2 cellular contexts compared by ENCODE assay signal in the genomic region with DNA sequence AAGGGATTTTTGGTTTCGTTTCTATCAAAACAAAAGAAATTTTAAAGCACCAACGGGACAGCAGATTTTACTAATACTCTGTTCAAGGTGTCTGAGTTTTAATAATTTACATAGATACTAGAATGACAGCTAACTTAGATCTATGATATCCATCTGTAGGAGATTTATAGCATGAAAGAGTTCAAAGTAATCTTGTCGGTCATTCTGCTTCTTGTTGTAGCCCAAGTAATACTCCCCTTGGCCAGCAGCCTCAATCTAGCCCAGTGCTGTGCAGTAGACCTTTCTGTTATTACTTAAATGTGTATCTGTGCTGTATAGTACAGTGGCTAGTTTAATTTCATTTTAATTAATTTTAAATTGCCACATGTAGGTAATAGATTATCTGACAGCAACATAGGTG.
TF ChIP-seq lines count a peak whose summit lies in the region.

No MANE protein-coding gene starts in this region.

TF ChIP-seq in IMR-90, 13 proteins besides CTCF, POLR2A, EP300 and RAD21:
- no peak for TF ChIP-seq CEBPB (IDR thresholded peaks at IDR 0.05; ENCODE audit: low read depth, low read length)
- TF ChIP-seq NFE2L2 (IDR thresholded peaks at IDR 0.05; ENCODE audit: low read depth, low read length): no peak
- no peak for TF ChIP-seq BHLHE40 (IDR thresholded peaks at IDR 0.05; ENCODE audit: low read depth, low read length)
- no peak for TF ChIP-seq SMC3 (IDR thresholded peaks at IDR 0.05; ENCODE audit: low read depth, low read length)
- TF ChIP-seq, protein P1, sequence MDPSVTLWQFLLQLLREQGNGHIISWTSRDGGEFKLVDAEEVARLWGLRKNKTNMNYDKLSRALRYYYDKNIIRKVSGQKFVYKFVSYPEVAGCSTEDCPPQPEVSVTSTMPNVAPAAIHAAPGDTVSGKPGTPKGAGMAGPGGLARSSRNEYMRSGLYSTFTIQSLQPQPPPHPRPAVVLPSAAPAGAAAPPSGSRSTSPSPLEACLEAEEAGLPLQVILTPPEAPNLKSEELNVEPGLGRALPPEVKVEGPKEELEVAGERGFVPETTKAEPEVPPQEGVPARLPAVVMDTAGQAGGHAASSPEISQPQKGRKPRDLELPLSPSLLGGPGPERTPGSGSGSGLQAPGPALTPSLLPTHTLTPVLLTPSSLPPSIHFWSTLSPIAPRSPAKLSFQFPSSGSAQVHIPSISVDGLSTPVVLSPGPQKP (IDR thresholded peaks at IDR 0.05; ENCODE audit: borderline replicate concordance, low read depth, low read length): no peak
- no peak for TF ChIP-seq MAFK (IDR thresholded peaks at IDR 0.05; ENCODE audit: low read depth, low read length)
- no peak for TF ChIP-seq RCOR1 (IDR thresholded peaks at IDR 0.05; ENCODE audit: insufficient replicate concordance, low read length)
- TF ChIP-seq FOS (IDR thresholded peaks at IDR 0.05; ENCODE audit: low read depth, low read length): no peak

TF ChIP-seq in GM12878, 131 proteins besides CTCF, POLR2A, EP300 and RAD21:
- TF ChIP-seq KLF5 (IDR thresholded peaks at IDR 0.05; ENCODE audit: partially characterized antibody): no peak
- TF ChIP-seq FOXK2 (IDR thresholded peaks at IDR 0.05): no peak
- no peak for TF ChIP-seq SIX5 (IDR thresholded peaks at IDR 0.05; ENCODE audit: low read depth, low read length, severe bottlenecking)
- TF ChIP-seq, protein P2, sequence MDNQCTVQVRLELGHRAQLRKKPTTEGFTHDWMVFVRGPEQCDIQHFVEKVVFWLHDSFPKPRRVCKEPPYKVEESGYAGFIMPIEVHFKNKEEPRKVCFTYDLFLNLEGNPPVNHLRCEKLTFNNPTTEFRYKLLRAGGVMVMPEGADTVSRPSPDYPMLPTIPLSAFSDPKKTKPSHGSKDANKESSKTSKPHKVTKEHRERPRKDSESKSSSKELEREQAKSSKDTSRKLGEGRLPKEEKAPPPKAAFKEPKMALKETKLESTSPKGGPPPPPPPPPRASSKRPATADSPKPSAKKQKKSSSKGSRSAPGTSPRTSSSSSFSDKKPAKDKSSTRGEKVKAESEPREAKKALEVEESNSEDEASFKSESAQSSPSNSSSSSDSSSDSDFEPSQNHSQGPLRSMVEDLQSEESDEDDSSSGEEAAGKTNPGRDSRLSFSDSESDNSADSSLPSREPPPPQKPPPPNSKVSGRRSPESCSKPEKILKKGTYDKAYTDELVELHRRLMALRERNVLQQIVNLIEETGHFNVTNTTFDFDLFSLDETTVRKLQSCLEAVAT (IDR thresholded peaks at IDR 0.05): no peak
- TF ChIP-seq, protein P3, sequence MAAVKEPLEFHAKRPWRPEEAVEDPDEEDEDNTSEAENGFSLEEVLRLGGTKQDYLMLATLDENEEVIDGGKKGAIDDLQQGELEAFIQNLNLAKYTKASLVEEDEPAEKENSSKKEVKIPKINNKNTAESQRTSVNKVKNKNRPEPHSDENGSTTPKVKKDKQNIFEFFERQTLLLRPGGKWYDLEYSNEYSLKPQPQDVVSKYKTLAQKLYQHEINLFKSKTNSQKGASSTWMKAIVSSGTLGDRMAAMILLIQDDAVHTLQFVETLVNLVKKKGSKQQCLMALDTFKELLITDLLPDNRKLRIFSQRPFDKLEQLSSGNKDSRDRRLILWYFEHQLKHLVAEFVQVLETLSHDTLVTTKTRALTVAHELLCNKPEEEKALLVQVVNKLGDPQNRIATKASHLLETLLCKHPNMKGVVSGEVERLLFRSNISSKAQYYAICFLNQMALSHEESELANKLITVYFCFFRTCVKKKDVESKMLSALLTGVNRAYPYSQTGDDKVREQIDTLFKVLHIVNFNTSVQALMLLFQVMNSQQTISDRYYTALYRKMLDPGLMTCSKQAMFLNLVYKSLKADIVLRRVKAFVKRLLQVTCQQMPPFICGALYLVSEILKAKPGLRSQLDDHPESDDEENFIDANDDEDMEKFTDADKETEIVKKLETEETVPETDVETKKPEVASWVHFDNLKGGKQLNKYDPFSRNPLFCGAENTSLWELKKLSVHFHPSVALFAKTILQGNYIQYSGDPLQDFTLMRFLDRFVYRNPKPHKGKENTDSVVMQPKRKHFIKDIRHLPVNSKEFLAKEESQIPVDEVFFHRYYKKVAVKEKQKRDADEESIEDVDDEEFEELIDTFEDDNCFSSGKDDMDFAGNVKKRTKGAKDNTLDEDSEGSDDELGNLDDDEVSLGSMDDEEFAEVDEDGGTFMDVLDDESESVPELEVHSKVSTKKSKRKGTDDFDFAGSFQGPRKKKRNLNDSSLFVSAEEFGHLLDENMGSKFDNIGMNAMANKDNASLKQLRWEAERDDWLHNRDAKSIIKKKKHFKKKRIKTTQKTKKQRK (IDR thresholded peaks at IDR 0.05; ENCODE audit: low read depth, low read length): no peak
- no peak for TF ChIP-seq SP1 (IDR thresholded peaks at IDR 0.05; ENCODE audit: low read depth, low read length)
- no peak for TF ChIP-seq ZNF622 (IDR thresholded peaks at IDR 0.05)
- TF ChIP-seq KAT2A (conservative IDR thresholded peaks at IDR 0.05; ENCODE audit: control insufficient read depth, low read depth, low read length): no peak
- no peak for TF ChIP-seq BACH1 (IDR thresholded peaks at IDR 0.05; ENCODE audit: borderline replicate concordance)
- TF ChIP-seq BMI1 (IDR thresholded peaks at IDR 0.05; ENCODE audit: borderline replicate concordance): no peak
- no peak for TF ChIP-seq SREBF1 (IDR thresholded peaks at IDR 0.05; ENCODE audit: low read length)
- no peak for TF ChIP-seq IKZF2 (IDR thresholded peaks at IDR 0.05)
- TF ChIP-seq POLR2AphosphoS2 (IDR thresholded peaks at IDR 0.05; ENCODE audit: low read depth, low read length): no peak
- no peak for TF ChIP-seq ZNF207 (IDR thresholded peaks at IDR 0.05; ENCODE audit: borderline replicate concordance)
- TF ChIP-seq, protein P4, sequence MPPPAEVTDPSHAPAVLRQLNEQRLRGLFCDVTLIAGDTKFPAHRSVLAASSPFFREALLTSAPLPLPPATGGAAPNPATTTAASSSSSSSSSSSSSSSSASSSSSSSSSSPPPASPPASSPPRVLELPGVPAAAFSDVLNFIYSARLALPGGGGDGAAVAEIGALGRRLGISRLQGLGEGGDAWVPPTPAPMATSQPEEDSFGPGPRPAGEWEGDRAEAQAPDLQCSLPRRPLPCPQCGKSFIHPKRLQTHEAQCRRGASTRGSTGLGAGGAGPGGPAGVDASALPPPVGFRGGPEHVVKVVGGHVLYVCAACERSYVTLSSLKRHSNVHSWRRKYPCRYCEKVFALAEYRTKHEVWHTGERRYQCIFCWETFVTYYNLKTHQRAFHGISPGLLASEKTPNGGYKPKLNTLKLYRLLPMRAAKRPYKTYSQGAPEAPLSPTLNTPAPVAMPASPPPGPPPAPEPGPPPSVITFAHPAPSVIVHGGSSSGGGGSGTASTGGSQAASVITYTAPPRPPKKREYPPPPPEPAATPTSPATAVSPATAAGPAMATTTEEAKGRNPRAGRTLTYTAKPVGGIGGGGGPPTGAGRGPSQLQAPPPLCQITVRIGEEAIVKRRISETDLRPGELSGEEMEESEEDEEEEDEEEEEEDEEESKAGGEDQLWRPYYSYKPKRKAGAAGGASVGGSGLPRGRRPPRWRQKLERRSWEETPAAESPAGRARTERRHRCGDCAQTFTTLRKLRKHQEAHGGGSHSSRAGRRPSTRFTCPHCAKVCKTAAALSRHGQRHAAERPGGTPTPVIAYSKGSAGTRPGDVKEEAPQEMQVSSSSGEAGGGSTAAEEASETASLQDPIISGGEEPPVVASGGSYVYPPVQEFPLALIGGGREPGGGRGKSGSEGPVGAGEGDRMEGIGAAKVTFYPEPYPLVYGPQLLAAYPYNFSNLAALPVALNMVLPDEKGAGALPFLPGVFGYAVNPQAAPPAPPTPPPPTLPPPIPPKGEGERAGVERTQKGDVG (CRISPR knock-in tag; IDR thresholded peaks at IDR 0.05): no peak
- TF ChIP-seq JUND (IDR thresholded peaks at IDR 0.05; ENCODE audit: low read depth, low read length): no peak
- no peak for TF ChIP-seq PML (IDR thresholded peaks at IDR 0.05; ENCODE audit: low read length)
- TF ChIP-seq, protein P5, sequence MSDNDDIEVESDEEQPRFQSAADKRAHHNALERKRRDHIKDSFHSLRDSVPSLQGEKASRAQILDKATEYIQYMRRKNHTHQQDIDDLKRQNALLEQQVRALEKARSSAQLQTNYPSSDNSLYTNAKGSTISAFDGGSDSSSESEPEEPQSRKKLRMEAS (IDR thresholded peaks at IDR 0.05; ENCODE audit: low read depth, low read length): no peak
- no peak for TF ChIP-seq RUNX3 (IDR thresholded peaks at IDR 0.05; ENCODE audit: low read length)
- TF ChIP-seq RELA (IDR thresholded peaks at IDR 0.05; ENCODE audit: borderline replicate concordance, partially characterized antibody): no peak
